In the genomic region with DNA sequence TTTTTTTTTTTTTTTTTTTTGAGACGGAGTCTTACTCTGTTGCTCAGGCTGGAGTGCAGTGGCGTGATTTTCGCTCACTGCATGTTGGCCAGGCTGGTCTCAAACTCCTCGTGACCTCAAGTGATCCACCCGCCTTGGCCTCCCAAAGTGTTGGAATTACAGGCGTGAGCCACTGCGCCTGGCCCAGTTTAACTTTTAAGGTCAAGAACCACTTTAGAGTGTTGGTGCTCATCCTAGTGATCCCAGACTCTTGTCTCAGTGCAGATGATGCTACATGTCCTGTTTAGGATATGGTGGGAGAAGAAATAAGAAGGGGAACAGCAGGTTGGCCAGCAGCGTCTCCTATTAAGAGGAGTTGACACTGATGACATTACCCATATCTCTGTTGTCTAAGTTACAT, we compare ENCODE assay signal across 5 cellular contexts.
DNase-seq lines count a peak whose midpoint lies in the region; ATAC-seq and TF ChIP-seq lines count a peak whose summit lies in the region.
"Not testable (repeated sequence)": the region's sequence is repeated elsewhere in the genome, so short reads cannot be mapped to it uniquely, and the experiment has no call there.

No MANE protein-coding gene starts in this region.

- 65 to 85% (median 68%) methylated on average over 8 of the region's 8 CpGs for WGBS in heart left ventricle, 4 donors
- 76% methylated on average over 8 of the region's 8 CpGs for WGBS in right cardiac atrium

- H3K27ac ChIP-seq in heart left ventricle; right cardiac atrium (ENCODE audit: low read length): not testable (repeated sequence)

- not testable (repeated sequence) for DNase-seq in Right ventricle myocardium inferior (ENCODE audit: missing footprints); heart left ventricle; left ventricle myocardium superior
- DNase-seq in left cardiac atrium: peak; percentile 23
- peak; percentile 14 to 64 (median 59) for DNase-seq in right cardiac atrium

- intact Hi-C loops in Right ventricle myocardium inferior (cut with DNase I): loop anchor here (10.0 kb wide), 1 partner anchor 240 kb away; no protein-coding TSS in a partner anchor
- intact Hi-C loops in heart left ventricle (cut with DNase I): loop anchor here in 1 of 10 donors (10.0 kb wide), 1 partner anchor 700 kb away; no protein-coding TSS in a partner anchor
- intact Hi-C loops in left cardiac atrium (cut with DNase I); left ventricle myocardium superior (cut with micrococcal nuclease); right cardiac atrium (cut with DNase I): not testable (repeated sequence)

- H3K9me3 ChIP-seq in heart left ventricle; right cardiac atrium (ENCODE audit: control insufficient read depth, low read length): not testable (repeated sequence)

- TF ChIP-seq POLR2A in heart left ventricle (IDR thresholded peaks at IDR 0.05): not testable (repeated sequence)

- TF ChIP-seq CTCF in heart left ventricle (IDR thresholded peaks at IDR 0.05): not testable (repeated sequence)

- H3K36me3 ChIP-seq in heart left ventricle: peaks cover 0 to 44% (median 5%) of the 10 kb centered on the region in 9 donors

- not testable (repeated sequence) for H3K27me3 ChIP-seq in heart left ventricle; right cardiac atrium (ENCODE audit: control insufficient read depth, insufficient read depth)

- peaks cover 0 to 25% (median 1%) of the 10 kb centered on the region in 12 donors for H3K4me1 ChIP-seq in heart left ventricle
- H3K4me1 ChIP-seq in right cardiac atrium (ENCODE audit: control insufficient read depth, insufficient read depth, low read length): not testable (repeated sequence)

- not testable (repeated sequence) for H3K4me3 ChIP-seq in heart left ventricle; right cardiac atrium (ENCODE audit: low read length)

- ATAC-seq in Right ventricle myocardium inferior (peak; percentile 58), heart left ventricle (peak; percentile 33 to 58 (median 43)), left cardiac atrium (peak; percentile 57 to 67), left ventricle myocardium superior (peak; percentile 68), right cardiac atrium (peak; percentile 79 to 84)
